Comparison of ENCODE assay signal across 18 cellular contexts in genomic region chr22:33467718-33468117, GRCh38.
DNase-seq lines count a peak whose midpoint lies in the region; TF ChIP-seq lines count a peak whose summit lies in the region.
"Had no signal": no experiment of that assay in that cellular context is flagged by ENCODE, and none has a peak within 500 bp of the region (broad histone marks: within the 10 kb centered on the region; RNA-seq: fewer than 3 reads in every experiment).

No MANE protein-coding gene starts in this region.

- no peaks in the 10 kb centered on the region for H3K9me3 ChIP-seq in GM23248 (ENCODE audit: low read depth)
- H3K9me3 ChIP-seq: psoas muscle, upper lobe of left lung had no signal

- H3K4me3 ChIP-seq in AG09309 (ENCODE audit: control insufficient read depth, low read depth, low read length) = no peak overlapping the region
- H3K4me3 ChIP-seq in GM23248 = no peak overlapping the region
- H3K4me3 ChIP-seq in choroid plexus epithelial cell (ENCODE audit: low read depth, low read length) = no peak overlapping the region
- H3K4me3 ChIP-seq in kidney epithelial cell (ENCODE audit: low read depth, low read length) = no peak overlapping the region
- H3K4me3 ChIP-seq: breast epithelium, psoas muscle, upper lobe of left lung had no signal

- no peaks in the 10 kb centered on the region for H3K79me2 ChIP-seq in GM23248 (ENCODE audit: insufficient read depth)

- H2AFZ ChIP-seq in GM23248 = no peak overlapping the region

- WGBS in GM23248 (ENCODE audit: low coverage in 1 of 2, low lambda C conversion rate in 2 of 2, missing lambda C conversion rate in 2 of 2), 2 experiments = 11 to 22% methylated on average over 6 of the region's 6 CpGs

- H3K27me3 ChIP-seq in GM23248 (replicated peaks; ENCODE audit: insufficient read depth) (no peaks in the 10 kb centered on the region), kidney epithelial cell (ENCODE audit: control insufficient read depth, insufficient read depth, low read length) (no peaks in the 10 kb centered on the region)
- H3K27me3 ChIP-seq: breast epithelium, upper lobe of left lung had no signal

- H4K20me1 ChIP-seq in GM23248 (ENCODE audit: insufficient read depth) = no peaks in the 10 kb centered on the region

- no peak overlapping the region for H3K27ac ChIP-seq in GM23248
- H3K27ac ChIP-seq: breast epithelium, C4-2B, psoas muscle, upper lobe of left lung had no signal

- TF ChIP-seq CTCF in AG09309 (IDR thresholded peaks at IDR 0.05; ENCODE audit: control insufficient read depth, insufficient read depth, low read depth, low read length, missing control alignments) = peak; percentile 38
- TF ChIP-seq CTCF in choroid plexus epithelial cell (conservative IDR thresholded peaks at IDR 0.05; ENCODE audit: low read depth, low read length) = peak; percentile 45
- peak; percentile 23 for TF ChIP-seq CTCF in kidney epithelial cell (IDR thresholded peaks at IDR 0.05; ENCODE audit: insufficient read depth, low read length, poor library complexity, severe bottlenecking)

- DNase-seq in AG09309 (ENCODE audit: low read depth) (no peak), GM23248 (peak; percentile 51), choroid plexus epithelial cell (ENCODE audit: low read depth) (peak; percentile 26), kidney epithelial cell (ENCODE audit: low read depth) (no peak), superior temporal gyrus (ENCODE audit: extremely low spot score) (no peak), NCI-H1105 treated with DMSO at 0.1 percent for 48 hours (lab: John Stamatoyannopoulos, UW) (no peak)
- DNase-seq in central memory CD4-positive, alpha-beta T cell = no peak
- DNase-seq: activated CD4-positive, CD25-positive, alpha-beta regulatory T cell treated with anti-CD3 and anti-CD28 coated beads, Interleukin-2, amount 50 U/mL, for 72 hours; effector CD8-positive, alpha-beta T cell; kidney; NCI-H1417 treated with DMSO at 0.1 percent for 48 hours; NCI-H2171; NCI-H774; psoas muscle; stimulated activated CD4-positive, alpha-beta T cell treated with anti-CD3 and anti-CD28 coated beads, Interleukin-4, amount 100 ng/mL, for 24 hours; upper lobe of left lung had no signal

- 0 out of 2 replicates have a peak, but pooled peaks cover 3% of the 10 kb centered on the region for H3K4me1 ChIP-seq in GM23248 (ENCODE audit: insufficient read depth)
- H3K4me1 ChIP-seq: breast epithelium had no signal

- H3K36me3 ChIP-seq in GM23248 (ENCODE audit: low read depth) (no peaks in the 10 kb centered on the region), kidney epithelial cell (ENCODE audit: control insufficient read depth, insufficient read depth, low read length) (no peaks in the 10 kb centered on the region)
- H3K36me3 ChIP-seq: breast epithelium, upper lobe of left lung had no signal

- H3F3A ChIP-seq in GM23248 (ENCODE audit: insufficient read depth) = no peaks in the 10 kb centered on the region

- H3K4me2 ChIP-seq in GM23248 (ENCODE audit: unreplicated experiment) = no peak overlapping the region

- in situ Hi-C loops in GM23248 (cut with MboI) = no loop called here

- no peak overlapping the region for H3K9ac ChIP-seq in GM23248

- H3K9me2 ChIP-seq in GM23248 (ENCODE audit: insufficient read depth) = no peaks in the 10 kb centered on the region

Comparison
In these comparisons a context has a peak if more than half of its experiments do, and no peak if none do; other contexts are left out.
1. DNase-seq: peak in GM23248 (single experiment) and choroid plexus epithelial cell (single experiment); none in AG09309 (single experiment), kidney epithelial cell (single experiment), superior temporal gyrus (single experiment), central memory CD4-positive, alpha-beta T cell (single experiment) and NCI-H1105 treated with DMSO at 0.1 percent for 48 hours (single experiment).
2. Peak in every context shown above with its lines, with median percentiles within 50 percentile points of each other: CTCF ChIP-seq.